1 cellular context compared by ENCODE assay signal in genomic region chr1:218401896-218402770, GRCh38.
TF ChIP-seq lines count a peak whose summit lies in the region.

No MANE protein-coding gene starts in this region.

TF ChIP-seq in HepG2, 621 proteins besides CTCF, POLR2A, EP300 and RAD21 (continued from another document and continues in another):
- TF ChIP-seq, protein P1, sequence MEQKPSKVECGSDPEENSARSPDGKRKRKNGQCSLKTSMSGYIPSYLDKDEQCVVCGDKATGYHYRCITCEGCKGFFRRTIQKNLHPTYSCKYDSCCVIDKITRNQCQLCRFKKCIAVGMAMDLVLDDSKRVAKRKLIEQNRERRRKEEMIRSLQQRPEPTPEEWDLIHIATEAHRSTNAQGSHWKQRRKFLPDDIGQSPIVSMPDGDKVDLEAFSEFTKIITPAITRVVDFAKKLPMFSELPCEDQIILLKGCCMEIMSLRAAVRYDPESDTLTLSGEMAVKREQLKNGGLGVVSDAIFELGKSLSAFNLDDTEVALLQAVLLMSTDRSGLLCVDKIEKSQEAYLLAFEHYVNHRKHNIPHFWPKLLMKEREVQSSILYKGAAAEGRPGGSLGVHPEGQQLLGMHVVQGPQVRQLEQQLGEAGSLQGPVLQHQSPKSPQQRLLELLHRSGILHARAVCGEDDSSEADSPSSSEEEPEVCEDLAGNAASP (CRISPR knock-in tag; IDR thresholded peaks at IDR 0.05; ENCODE audit: borderline replicate concordance), result peak; percentile 61; the same call in 1 of the 2 replicates
- no peak for TF ChIP-seq ZKSCAN8 (CRISPR knock-in tag; IDR thresholded peaks at IDR 0.05; ENCODE audit: borderline replicate concordance)
- TF ChIP-seq HDAC1 (CRISPR knock-in tag; IDR thresholded peaks at IDR 0.05), result peak; percentile 23; the same call in 1 of the 2 replicates
- TF ChIP-seq LCORL (IDR thresholded peaks at IDR 0.05), result no peak
- no peak for TF ChIP-seq LCORL (CRISPR knock-in tag; IDR thresholded peaks at IDR 0.05)
- TF ChIP-seq ZNF839 (CRISPR knock-in tag; IDR thresholded peaks at IDR 0.05; ENCODE audit: borderline replicate concordance), result no peak
- TF ChIP-seq GFI1 (CRISPR knock-in tag; IDR thresholded peaks at IDR 0.05; ENCODE audit: borderline replicate concordance), result peak; percentile 85
- TF ChIP-seq ATM (IDR thresholded peaks at IDR 0.05; ENCODE audit: borderline replicate concordance), result no peak
- no peak for TF ChIP-seq CBX2 (IDR thresholded peaks at IDR 0.05; ENCODE audit: low read depth, low read length)
- TF ChIP-seq CBX2 (CRISPR knock-in tag; IDR thresholded peaks at IDR 0.05; ENCODE audit: low read depth), result no peak
- no peak for TF ChIP-seq ESRRA (CRISPR knock-in tag; IDR thresholded peaks at IDR 0.05; ENCODE audit: low read depth)
- TF ChIP-seq ZNF207 (IDR thresholded peaks at IDR 0.05; ENCODE audit: borderline replicate concordance), result no peak
- no peak for TF ChIP-seq RFX1 (IDR thresholded peaks at IDR 0.05)
- no peak for TF ChIP-seq ZNF552 (CRISPR knock-in tag; IDR thresholded peaks at IDR 0.05; ENCODE audit: borderline replicate concordance)
- TF ChIP-seq RFXAP (CRISPR knock-in tag; IDR thresholded peaks at IDR 0.05; ENCODE audit: borderline replicate concordance), result no peak
- TF ChIP-seq ZNF605 (CRISPR knock-in tag; IDR thresholded peaks at IDR 0.05), result no peak
- TF ChIP-seq, protein P2, sequence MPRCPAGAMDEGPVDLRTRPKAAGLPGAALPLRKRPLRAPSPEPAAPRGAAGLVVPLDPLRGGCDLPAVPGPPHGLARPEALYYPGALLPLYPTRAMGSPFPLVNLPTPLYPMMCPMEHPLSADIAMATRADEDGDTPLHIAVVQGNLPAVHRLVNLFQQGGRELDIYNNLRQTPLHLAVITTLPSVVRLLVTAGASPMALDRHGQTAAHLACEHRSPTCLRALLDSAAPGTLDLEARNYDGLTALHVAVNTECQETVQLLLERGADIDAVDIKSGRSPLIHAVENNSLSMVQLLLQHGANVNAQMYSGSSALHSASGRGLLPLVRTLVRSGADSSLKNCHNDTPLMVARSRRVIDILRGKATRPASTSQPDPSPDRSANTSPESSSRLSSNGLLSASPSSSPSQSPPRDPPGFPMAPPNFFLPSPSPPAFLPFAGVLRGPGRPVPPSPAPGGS (CRISPR knock-in tag; IDR thresholded peaks at IDR 0.05), result no peak
- no peak for TF ChIP-seq ZNF292 (CRISPR knock-in tag; IDR thresholded peaks at IDR 0.05; ENCODE audit: borderline replicate concordance, low read depth)
- TF ChIP-seq HIVEP1 (CRISPR knock-in tag; IDR thresholded peaks at IDR 0.05), result no peak
- TF ChIP-seq KDM6A (CRISPR knock-in tag; IDR thresholded peaks at IDR 0.05; ENCODE audit: low read depth), result 0 out of 2 replicates have a peak, but pooled peaks have one; percentile 34
- no peak for TF ChIP-seq ZBTB7A (CRISPR knock-in tag; IDR thresholded peaks at IDR 0.05)
- no peak for TF ChIP-seq GATAD1 (CRISPR knock-in tag; IDR thresholded peaks at IDR 0.05)
- TF ChIP-seq AKNA (CRISPR knock-in tag; IDR thresholded peaks at IDR 0.05; ENCODE audit: borderline replicate concordance), result no peak
- no peak for TF ChIP-seq HNRNPLL (IDR thresholded peaks at IDR 0.05; ENCODE audit: low read depth, low read length, poor library complexity, severe bottlenecking)
- TF ChIP-seq, protein P3, sequence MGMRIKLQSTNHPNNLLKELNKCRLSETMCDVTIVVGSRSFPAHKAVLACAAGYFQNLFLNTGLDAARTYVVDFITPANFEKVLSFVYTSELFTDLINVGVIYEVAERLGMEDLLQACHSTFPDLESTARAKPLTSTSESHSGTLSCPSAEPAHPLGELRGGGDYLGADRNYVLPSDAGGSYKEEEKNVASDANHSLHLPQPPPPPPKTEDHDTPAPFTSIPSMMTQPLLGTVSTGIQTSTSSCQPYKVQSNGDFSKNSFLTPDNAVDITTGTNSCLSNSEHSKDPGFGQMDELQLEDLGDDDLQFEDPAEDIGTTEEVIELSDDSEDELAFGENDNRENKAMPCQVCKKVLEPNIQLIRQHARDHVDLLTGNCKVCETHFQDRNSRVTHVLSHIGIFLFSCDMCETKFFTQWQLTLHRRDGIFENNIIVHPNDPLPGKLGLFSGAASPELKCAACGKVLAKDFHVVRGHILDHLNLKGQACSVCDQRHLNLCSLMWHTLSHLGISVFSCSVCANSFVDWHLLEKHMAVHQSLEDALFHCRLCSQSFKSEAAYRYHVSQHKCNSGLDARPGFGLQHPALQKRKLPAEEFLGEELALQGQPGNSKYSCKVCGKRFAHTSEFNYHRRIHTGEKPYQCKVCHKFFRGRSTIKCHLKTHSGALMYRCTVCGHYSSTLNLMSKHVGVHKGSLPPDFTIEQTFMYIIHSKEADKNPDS (CRISPR knock-in tag; IDR thresholded peaks at IDR 0.05), result no peak
- TF ChIP-seq ATAD3A (CRISPR knock-in tag; IDR thresholded peaks at IDR 0.05), result no peak
- TF ChIP-seq, protein P4, sequence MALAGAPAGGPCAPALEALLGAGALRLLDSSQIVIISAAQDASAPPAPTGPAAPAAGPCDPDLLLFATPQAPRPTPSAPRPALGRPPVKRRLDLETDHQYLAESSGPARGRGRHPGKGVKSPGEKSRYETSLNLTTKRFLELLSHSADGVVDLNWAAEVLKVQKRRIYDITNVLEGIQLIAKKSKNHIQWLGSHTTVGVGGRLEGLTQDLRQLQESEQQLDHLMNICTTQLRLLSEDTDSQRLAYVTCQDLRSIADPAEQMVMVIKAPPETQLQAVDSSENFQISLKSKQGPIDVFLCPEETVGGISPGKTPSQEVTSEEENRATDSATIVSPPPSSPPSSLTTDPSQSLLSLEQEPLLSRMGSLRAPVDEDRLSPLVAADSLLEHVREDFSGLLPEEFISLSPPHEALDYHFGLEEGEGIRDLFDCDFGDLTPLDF (CRISPR knock-in tag; IDR thresholded peaks at IDR 0.05), result no peak
- TF ChIP-seq TEF (CRISPR knock-in tag; IDR thresholded peaks at IDR 0.05), result no peak
- no peak for TF ChIP-seq DR1 (CRISPR knock-in tag; IDR thresholded peaks at IDR 0.05)
- no peak for TF ChIP-seq ZNF878 (CRISPR knock-in tag; IDR thresholded peaks at IDR 0.05)
- no peak for TF ChIP-seq GTF2F1 (IDR thresholded peaks at IDR 0.05; ENCODE audit: low read length)
- peak; percentile 85; the same call in 1 of the 2 replicates for TF ChIP-seq FOXJ3 (CRISPR knock-in tag; IDR thresholded peaks at IDR 0.05; ENCODE audit: borderline replicate concordance)
- no peak for TF ChIP-seq ZNF33A (CRISPR knock-in tag; IDR thresholded peaks at IDR 0.05; ENCODE audit: borderline replicate concordance)
- no peak for TF ChIP-seq FOXK2 (IDR thresholded peaks at IDR 0.05)
- no peak for TF ChIP-seq CENPX (CRISPR knock-in tag; IDR thresholded peaks at IDR 0.05)
- no peak for TF ChIP-seq CENPT (CRISPR knock-in tag; IDR thresholded peaks at IDR 0.05; ENCODE audit: low read depth)
- no peak for TF ChIP-seq ZNF83 (CRISPR knock-in tag; IDR thresholded peaks at IDR 0.05; ENCODE audit: borderline replicate concordance)
- TF ChIP-seq ZNF550 (CRISPR knock-in tag; IDR thresholded peaks at IDR 0.05; ENCODE audit: borderline replicate concordance), result no peak
- TF ChIP-seq PHB2 (IDR thresholded peaks at IDR 0.05; ENCODE audit: partially characterized antibody), result no peak
- TF ChIP-seq TRIM24 (CRISPR knock-in tag; IDR thresholded peaks at IDR 0.05), result no peak
- TF ChIP-seq HNRNPL (IDR thresholded peaks at IDR 0.05; ENCODE audit: low read depth, low read length), result no peak
- no peak for TF ChIP-seq HOXA7 (CRISPR knock-in tag; IDR thresholded peaks at IDR 0.05)
- TF ChIP-seq ZNF264 (CRISPR knock-in tag; IDR thresholded peaks at IDR 0.05), result no peak; the same call in 1 of the 2 replicates
- no peak for TF ChIP-seq MXI1 (IDR thresholded peaks at IDR 0.05; ENCODE audit: borderline replicate concordance, low read depth, low read length)
- TF ChIP-seq ZNF451 (CRISPR knock-in tag; IDR thresholded peaks at IDR 0.05), result no peak
- TF ChIP-seq, protein P5, sequence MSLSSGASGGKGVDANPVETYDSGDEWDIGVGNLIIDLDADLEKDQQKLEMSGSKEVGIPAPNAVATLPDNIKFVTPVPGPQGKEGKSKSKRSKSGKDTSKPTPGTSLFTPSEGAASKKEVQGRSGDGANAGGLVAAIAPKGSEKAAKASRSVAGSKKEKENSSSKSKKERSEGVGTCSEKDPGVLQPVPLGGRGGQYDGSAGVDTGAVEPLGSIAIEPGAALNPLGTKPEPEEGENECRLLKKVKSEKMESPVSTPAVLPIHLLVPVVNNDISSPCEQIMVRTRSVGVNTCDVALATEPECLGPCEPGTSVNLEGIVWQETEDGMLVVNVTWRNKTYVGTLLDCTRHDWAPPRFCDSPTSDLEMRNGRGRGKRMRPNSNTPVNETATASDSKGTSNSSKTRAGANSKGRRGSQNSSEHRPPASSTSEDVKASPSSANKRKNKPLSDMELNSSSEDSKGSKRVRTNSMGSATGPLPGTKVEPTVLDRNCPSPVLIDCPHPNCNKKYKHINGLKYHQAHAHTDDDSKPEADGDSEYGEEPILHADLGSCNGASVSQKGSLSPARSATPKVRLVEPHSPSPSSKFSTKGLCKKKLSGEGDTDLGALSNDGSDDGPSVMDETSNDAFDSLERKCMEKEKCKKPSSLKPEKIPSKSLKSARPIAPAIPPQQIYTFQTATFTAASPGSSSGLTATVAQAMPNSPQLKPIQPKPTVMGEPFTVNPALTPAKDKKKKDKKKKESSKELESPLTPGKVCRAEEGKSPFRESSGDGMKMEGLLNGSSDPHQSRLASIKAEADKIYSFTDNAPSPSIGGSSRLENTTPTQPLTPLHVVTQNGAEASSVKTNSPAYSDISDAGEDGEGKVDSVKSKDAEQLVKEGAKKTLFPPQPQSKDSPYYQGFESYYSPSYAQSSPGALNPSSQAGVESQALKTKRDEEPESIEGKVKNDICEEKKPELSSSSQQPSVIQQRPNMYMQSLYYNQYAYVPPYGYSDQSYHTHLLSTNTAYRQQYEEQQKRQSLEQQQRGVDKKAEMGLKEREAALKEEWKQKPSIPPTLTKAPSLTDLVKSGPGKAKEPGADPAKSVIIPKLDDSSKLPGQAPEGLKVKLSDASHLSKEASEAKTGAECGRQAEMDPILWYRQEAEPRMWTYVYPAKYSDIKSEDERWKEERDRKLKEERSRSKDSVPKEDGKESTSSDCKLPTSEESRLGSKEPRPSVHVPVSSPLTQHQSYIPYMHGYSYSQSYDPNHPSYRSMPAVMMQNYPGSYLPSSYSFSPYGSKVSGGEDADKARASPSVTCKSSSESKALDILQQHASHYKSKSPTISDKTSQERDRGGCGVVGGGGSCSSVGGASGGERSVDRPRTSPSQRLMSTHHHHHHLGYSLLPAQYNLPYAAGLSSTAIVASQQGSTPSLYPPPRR (CRISPR knock-in tag; IDR thresholded peaks at IDR 0.05; ENCODE audit: borderline replicate concordance), result peak; percentile 89
- TF ChIP-seq ZNF274 (CRISPR knock-in tag; IDR thresholded peaks at IDR 0.05), result 0 out of 2 replicates have a peak, but pooled peaks have one; percentile 52
- no peak for TF ChIP-seq FOXC1 (CRISPR knock-in tag; IDR thresholded peaks at IDR 0.05; ENCODE audit: borderline replicate concordance)
- no peak for TF ChIP-seq HOXD1 (CRISPR knock-in tag; IDR thresholded peaks at IDR 0.05)
- no peak; the same call in 1 of the 2 replicates for TF ChIP-seq MED1 (CRISPR knock-in tag; IDR thresholded peaks at IDR 0.05)
- no peak for TF ChIP-seq MNT (IDR thresholded peaks at IDR 0.05)
